In genomic region chr10:12214763-12215218, GRCh38 we compare ENCODE assay signal across 8 cellular contexts. TPM values are rescaled to one million over a fixed set of nuclear protein-coding genes. Genes with fewer than 3 reads are reported as not detected.
DNase-seq lines count a peak whose midpoint lies in the region; ATAC-seq and TF ChIP-seq lines count a peak whose summit lies in the region.

No MANE protein-coding gene starts in this region.

- no peaks in the 10 kb centered on the region for H4K20me1 ChIP-seq in KMS-11 (ENCODE audit: insufficient read depth)

- TF ChIP-seq CTCF in KMS-11 (conservative IDR thresholded peaks at IDR 0.05; ENCODE audit: low read depth, low read length): peak; percentile 84
- peak; percentile 51 to 84 (median 74) for TF ChIP-seq CTCF in dorsolateral prefrontal cortex (IDR thresholded peaks at IDR 0.05 in 54 of 56, conservative IDR thresholded peaks at IDR 0.05 in 2 of 56; ENCODE audit: low read depth in 1 of 56, partially characterized antibody in 56 of 56)

- no peak overlapping the region for H3K4me2 ChIP-seq in KMS-11

- H3K27me3 ChIP-seq in KMS-11 (ENCODE audit: insufficient read depth, low read depth) (no peaks in the 10 kb centered on the region), dorsolateral prefrontal cortex (no peaks in the 10 kb centered on the region)

- H3K27ac ChIP-seq in KMS-11 (no peak overlapping the region), dorsolateral prefrontal cortex (peak overlapping the region in 42 of 59 donors; percentile 1 to 66 (median 40))

- DNase-seq in NCI-H510A treated with DMSO at 0.1 percent for 48 hours (lab: John Stamatoyannopoulos, UW) (peak; percentile 49), NCI-H510A (lab: John Stamatoyannopoulos, UW) (no peak), T1000 (lab: John Stamatoyannopoulos, UW) (peak; percentile 81), dorsolateral prefrontal cortex (peak in 1 of 10 donors; percentile 23), myocyte (ENCODE audit: low read depth) (peak; percentile 62), foreskin melanocyte (no peak)

- H3K36me3 ChIP-seq in KMS-11 (ENCODE audit: insufficient read depth): peaks cover 7% of the 10 kb centered on the region

- no peak for ATAC-seq in HG02678 (IDR thresholded peaks at IDR 0.05; ENCODE audit: unreplicated experiment)

- intact Hi-C loops in dorsolateral prefrontal cortex (cut with DNase I): no loop called here

- peaks cover 16% of the 10 kb centered on the region for H3K4me1 ChIP-seq in KMS-11 (ENCODE audit: low read depth, poor library complexity, severe bottlenecking)

- H3K4me3 ChIP-seq in KMS-11 (IDR thresholded peaks at IDR 0.05; ENCODE audit: insufficient read depth, low read depth, low read length): no peak overlapping the region
- peak overlapping the region in 44 of 59 donors; percentile 4 to 50 (median 29) for H3K4me3 ChIP-seq in dorsolateral prefrontal cortex

- 0 out of 2 replicates have a peak, but pooled peaks cover 5% of the 10 kb centered on the region for H3K79me2 ChIP-seq in KMS-11 (ENCODE audit: insufficient read depth, low read depth)

- no peak overlapping the region for H3K9ac ChIP-seq in KMS-11

- H2AFZ ChIP-seq in KMS-11 (ENCODE audit: low read depth): no peak overlapping the region

RNA-seq across cellular contexts. Expression of gene CDC123, which starts 18.8 kb away (rescaled TPM):
- total RNA-seq in dorsolateral prefrontal cortex: 10 to 100 TPM; 32.1 to 76.3 (median 54.4) TPM
- 61.7 and 83.4 TPM in 2 replicates for total RNA-seq in myocyte
- 61.7 TPM for polyA plus RNA-seq in myocyte (2012)

RNA-seq across cellular contexts. Expression of gene NUDT5, which starts 19.1 kb away (rescaled TPM):
- 10 to 100 TPM; 19.1 to 48.8 (median 33.7) TPM for total RNA-seq in dorsolateral prefrontal cortex
- 27.9 and 30.7 TPM in 2 replicates for total RNA-seq in myocyte
- polyA plus RNA-seq in myocyte (2012): 49.6 TPM

Comparison
In these comparisons a context has a peak if more than half of its experiments do, and no peak if none do; other contexts are left out.
1. DNase-seq: peak in NCI-H510A treated with DMSO at 0.1 percent for 48 hours (single experiment), T1000 (single experiment) and myocyte (single experiment); none in NCI-H510A (single experiment) and foreskin melanocyte (single experiment).